In the genomic region with DNA sequence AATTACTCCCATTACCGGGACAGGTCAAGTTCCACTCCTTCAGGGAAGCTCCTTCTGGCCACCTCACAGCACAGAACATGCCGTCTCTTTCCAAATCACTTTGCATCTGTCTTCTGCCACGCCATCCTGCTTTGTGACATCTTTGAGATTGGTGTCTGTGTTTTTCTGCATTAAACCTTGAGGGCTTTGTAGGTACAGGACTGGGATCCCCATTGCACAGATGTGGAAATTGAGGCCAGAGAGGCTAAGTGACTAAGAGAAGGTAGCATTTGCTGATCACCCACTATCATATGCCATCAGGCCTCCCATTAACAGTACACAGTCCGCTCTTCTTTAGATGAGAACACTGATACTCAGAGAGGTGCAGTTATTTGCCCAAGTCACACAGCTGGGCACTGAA, we compare ENCODE assay signal across 2 cellular contexts.
TF ChIP-seq lines count a peak whose summit lies in the region.

No MANE protein-coding gene starts in this region.

TF ChIP-seq in HepG2, 621 proteins besides CTCF, POLR2A, EP300 and RAD21:
- TF ChIP-seq, protein P1, sequence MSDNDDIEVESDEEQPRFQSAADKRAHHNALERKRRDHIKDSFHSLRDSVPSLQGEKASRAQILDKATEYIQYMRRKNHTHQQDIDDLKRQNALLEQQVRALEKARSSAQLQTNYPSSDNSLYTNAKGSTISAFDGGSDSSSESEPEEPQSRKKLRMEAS (IDR thresholded peaks at IDR 0.05), result no peak
- TF ChIP-seq ZMYM3 (CRISPR knock-in tag; IDR thresholded peaks at IDR 0.05) (0 out of 2 replicates have a peak, but pooled peaks have one; percentile 32), ZNF768 (CRISPR knock-in tag; IDR thresholded peaks at IDR 0.05) (peak; percentile 40; the same call in 1 of the 2 replicates), JUNB (CRISPR knock-in tag; IDR thresholded peaks at IDR 0.05; ENCODE audit: borderline replicate concordance) (no peak), ZNF629 (CRISPR knock-in tag; conservative IDR thresholded peaks at IDR 0.05) (peak; percentile 55)
- TF ChIP-seq, protein P2, sequence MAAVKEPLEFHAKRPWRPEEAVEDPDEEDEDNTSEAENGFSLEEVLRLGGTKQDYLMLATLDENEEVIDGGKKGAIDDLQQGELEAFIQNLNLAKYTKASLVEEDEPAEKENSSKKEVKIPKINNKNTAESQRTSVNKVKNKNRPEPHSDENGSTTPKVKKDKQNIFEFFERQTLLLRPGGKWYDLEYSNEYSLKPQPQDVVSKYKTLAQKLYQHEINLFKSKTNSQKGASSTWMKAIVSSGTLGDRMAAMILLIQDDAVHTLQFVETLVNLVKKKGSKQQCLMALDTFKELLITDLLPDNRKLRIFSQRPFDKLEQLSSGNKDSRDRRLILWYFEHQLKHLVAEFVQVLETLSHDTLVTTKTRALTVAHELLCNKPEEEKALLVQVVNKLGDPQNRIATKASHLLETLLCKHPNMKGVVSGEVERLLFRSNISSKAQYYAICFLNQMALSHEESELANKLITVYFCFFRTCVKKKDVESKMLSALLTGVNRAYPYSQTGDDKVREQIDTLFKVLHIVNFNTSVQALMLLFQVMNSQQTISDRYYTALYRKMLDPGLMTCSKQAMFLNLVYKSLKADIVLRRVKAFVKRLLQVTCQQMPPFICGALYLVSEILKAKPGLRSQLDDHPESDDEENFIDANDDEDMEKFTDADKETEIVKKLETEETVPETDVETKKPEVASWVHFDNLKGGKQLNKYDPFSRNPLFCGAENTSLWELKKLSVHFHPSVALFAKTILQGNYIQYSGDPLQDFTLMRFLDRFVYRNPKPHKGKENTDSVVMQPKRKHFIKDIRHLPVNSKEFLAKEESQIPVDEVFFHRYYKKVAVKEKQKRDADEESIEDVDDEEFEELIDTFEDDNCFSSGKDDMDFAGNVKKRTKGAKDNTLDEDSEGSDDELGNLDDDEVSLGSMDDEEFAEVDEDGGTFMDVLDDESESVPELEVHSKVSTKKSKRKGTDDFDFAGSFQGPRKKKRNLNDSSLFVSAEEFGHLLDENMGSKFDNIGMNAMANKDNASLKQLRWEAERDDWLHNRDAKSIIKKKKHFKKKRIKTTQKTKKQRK (IDR thresholded peaks at IDR 0.05; ENCODE audit: low read length), result no peak
TF ChIP-seq in HepG2: peak in this region for 3.

TF ChIP-seq in K562, 482 proteins besides CTCF, POLR2A, EP300 and RAD21:
- TF ChIP-seq RBM25 (IDR thresholded peaks at IDR 0.05; ENCODE audit: low read depth, low read length, severe bottlenecking) (peak; percentile 71), HNRNPL (IDR thresholded peaks at IDR 0.05; ENCODE audit: low read depth, low read length) (no peak), ZNF347 (CRISPR knock-in tag; IDR thresholded peaks at IDR 0.05; ENCODE audit: low read depth) (no peak)
